In the genomic region with DNA sequence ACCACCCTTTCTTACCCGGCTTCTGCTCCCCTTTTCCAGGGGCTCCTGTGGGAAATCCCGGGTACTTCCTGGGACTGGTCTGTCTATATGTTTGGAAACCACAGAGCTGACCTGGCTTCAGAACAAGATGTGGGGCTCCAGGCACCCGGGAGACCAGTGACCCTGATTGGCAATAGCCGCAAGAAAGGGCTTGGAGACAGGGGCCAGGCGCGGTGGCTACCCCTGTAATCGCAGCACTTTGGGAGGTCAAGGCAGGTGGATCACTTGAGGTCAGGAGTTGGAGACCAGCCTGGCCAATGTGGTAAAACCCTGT, we compare ENCODE assay signal across 8 cellular contexts. TPM values are rescaled to one million over a fixed set of nuclear protein-coding genes. Genes with fewer than 3 reads are reported as not detected.
DNase-seq lines count a peak whose midpoint lies in the region; ATAC-seq and TF ChIP-seq lines count a peak whose summit lies in the region.

No MANE protein-coding gene starts in this region.

- no peaks in the 10 kb centered on the region for H3K9me3 ChIP-seq in gastroesophageal sphincter

- ATAC-seq in gastroesophageal sphincter (no peak), sciatic nerve (no peak), HG03108 (IDR thresholded peaks at IDR 0.05; ENCODE audit: unreplicated experiment) (no peak)

- peak overlapping the region; percentile 97 to 100 (median 98) for H3K27ac ChIP-seq in gastroesophageal sphincter

- H3K4me1 ChIP-seq in gastroesophageal sphincter: peaks cover 6 to 60% (median 39%) of the 10 kb centered on the region in 3 donors

- intact Hi-C loops in sciatic nerve (cut with DNase I): loop anchor here (5.0 kb wide), 1 partner anchor 37 kb away; the partner anchor contains the start of gene SLC25A45

- TF ChIP-seq EP300 in gastroesophageal sphincter (IDR thresholded peaks at IDR 0.05): no peak

- no peaks in the 10 kb centered on the region for H3K27me3 ChIP-seq in gastroesophageal sphincter

- TF ChIP-seq CTCF in GM12875 (IDR thresholded peaks at IDR 0.05; ENCODE audit: borderline replicate concordance, insufficient read depth, low read depth, low read length) (no peak), WI38 (IDR thresholded peaks at IDR 0.05; ENCODE audit: low read depth, low read length) (no peak), gastroesophageal sphincter (IDR thresholded peaks at IDR 0.05) (peak in 1 of 4 experiments; percentile 5)

- DNase-seq in sciatic nerve (ENCODE audit: low spot score): peak; percentile 73
- no peak for DNase-seq in stimulated activated CD4-positive, alpha-beta T cell treated with anti-CD3 and anti-CD28 coated beads, Interleukin-4, amount 100 ng/mL, for 1 hour
- DNase-seq in GM03348 (ENCODE audit: low spot score): no peak
- no peak for DNase-seq in T1000 (lab: John Stamatoyannopoulos, UW)

- TF ChIP-seq POLR2A in gastroesophageal sphincter (IDR thresholded peaks at IDR 0.05): no peak

- no peaks in the 10 kb centered on the region for H3K36me3 ChIP-seq in gastroesophageal sphincter

- H3K4me3 ChIP-seq in GM12875 (ENCODE audit: low read depth, low read length) (peak overlapping the region; percentile 44), WI38 (ENCODE audit: low read depth, low read length) (peak overlapping the region; percentile 47), gastroesophageal sphincter (peak overlapping the region; percentile 18 to 81)

- 24% methylated on average over 6 of the region's 7 CpGs; no CpG with 5 or more reads in 1 of the 2 donors for WGBS in gastroesophageal sphincter (ENCODE audit: low coverage in 1 of 2), 2 donors

RNA-seq across cellular contexts. Expression of gene NEAT1, which starts 3.2 kb away (rescaled TPM):
- 100 to 1,000 TPM in 2 of 4 donors, 10 to 100 TPM in 2; 21.0 to 341 (median 183) TPM for total RNA-seq in gastroesophageal sphincter
- 1,255 TPM for total RNA-seq in sciatic nerve

RNA-seq across cellular contexts. Expression of gene FRMD8, which starts 33.0 kb away (rescaled TPM):
- total RNA-seq in gastroesophageal sphincter (10 to 100 TPM; 19.9 to 31.5 (median 21.3) TPM), sciatic nerve (65.9 TPM)

RNA-seq across cellular contexts. Expression of gene SLC25A45, which starts 37.0 kb away (rescaled TPM):
- 10 to 100 TPM in 1 of 4 donors, 1 to 10 TPM in 3; 3.7 to 11.5 (median 7.5) TPM for total RNA-seq in gastroesophageal sphincter
- 12.0 TPM for total RNA-seq in sciatic nerve
